ENCODE assay signal across 1 cellular context in the genomic region with DNA sequence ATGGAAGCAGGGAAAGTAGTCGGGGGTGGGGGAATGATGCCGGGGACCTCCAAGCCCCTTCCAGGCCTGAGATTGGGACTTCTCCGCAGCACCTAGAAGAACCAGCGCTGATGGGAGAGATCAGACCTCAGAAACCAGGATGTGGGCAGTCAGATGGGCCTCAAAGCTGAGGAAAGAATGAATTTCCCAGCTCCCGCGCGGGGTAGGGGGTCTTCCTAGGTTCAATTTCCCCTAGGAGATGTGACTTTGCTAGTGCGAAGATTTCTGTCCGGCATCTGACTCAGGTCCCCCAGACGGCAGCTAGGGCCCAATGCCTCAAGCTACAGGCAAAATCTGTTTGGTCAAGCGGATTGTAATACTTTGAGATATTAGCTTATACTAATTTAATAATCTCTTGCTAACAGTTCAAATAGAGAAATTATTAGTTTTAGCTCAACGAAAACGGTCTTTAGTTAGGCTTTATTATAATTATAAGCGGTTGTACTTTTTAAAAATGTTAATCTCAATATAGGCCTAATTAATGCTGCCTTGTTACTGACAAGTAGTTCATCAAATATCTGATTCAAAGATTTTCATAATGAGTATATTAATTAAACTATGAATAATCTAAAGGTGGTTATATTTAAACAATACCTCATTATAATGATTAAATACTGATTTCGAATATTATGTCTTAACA.
TF ChIP-seq lines count a peak whose summit lies in the region.

No MANE protein-coding gene starts in this region.

TF ChIP-seq in GM23338, 12 proteins besides CTCF, POLR2A, EP300 and RAD21 (continued from another document):
- TF ChIP-seq, protein P1, sequence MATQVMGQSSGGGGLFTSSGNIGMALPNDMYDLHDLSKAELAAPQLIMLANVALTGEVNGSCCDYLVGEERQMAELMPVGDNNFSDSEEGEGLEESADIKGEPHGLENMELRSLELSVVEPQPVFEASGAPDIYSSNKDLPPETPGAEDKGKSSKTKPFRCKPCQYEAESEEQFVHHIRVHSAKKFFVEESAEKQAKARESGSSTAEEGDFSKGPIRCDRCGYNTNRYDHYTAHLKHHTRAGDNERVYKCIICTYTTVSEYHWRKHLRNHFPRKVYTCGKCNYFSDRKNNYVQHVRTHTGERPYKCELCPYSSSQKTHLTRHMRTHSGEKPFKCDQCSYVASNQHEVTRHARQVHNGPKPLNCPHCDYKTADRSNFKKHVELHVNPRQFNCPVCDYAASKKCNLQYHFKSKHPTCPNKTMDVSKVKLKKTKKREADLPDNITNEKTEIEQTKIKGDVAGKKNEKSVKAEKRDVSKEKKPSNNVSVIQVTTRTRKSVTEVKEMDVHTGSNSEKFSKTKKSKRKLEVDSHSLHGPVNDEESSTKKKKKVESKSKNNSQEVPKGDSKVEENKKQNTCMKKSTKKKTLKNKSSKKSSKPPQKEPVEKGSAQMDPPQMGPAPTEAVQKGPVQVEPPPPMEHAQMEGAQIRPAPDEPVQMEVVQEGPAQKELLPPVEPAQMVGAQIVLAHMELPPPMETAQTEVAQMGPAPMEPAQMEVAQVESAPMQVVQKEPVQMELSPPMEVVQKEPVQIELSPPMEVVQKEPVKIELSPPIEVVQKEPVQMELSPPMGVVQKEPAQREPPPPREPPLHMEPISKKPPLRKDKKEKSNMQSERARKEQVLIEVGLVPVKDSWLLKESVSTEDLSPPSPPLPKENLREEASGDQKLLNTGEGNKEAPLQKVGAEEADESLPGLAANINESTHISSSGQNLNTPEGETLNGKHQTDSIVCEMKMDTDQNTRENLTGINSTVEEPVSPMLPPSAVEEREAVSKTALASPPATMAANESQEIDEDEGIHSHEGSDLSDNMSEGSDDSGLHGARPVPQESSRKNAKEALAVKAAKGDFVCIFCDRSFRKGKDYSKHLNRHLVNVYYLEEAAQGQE (IDR thresholded peaks at IDR 0.05; ENCODE audit: unreplicated experiment), result no peak
- TF ChIP-seq POLR2AphosphoS5 (IDR thresholded peaks at IDR 0.05; ENCODE audit: low read depth) (no peak), JUNB (IDR thresholded peaks at IDR 0.05; ENCODE audit: unreplicated experiment) (no peak), EZH2phosphoT487 (IDR thresholded peaks at IDR 0.05; ENCODE audit: unreplicated experiment) (peak; percentile 56), NANOG (IDR thresholded peaks at IDR 0.05; ENCODE audit: borderline replicate concordance) (no peak), ZNF331 (CRISPR knock-in tag; IDR thresholded peaks at IDR 0.05; ENCODE audit: low read depth) (no peak), CREB1 (CRISPR knock-in tag; IDR thresholded peaks at IDR 0.05; ENCODE audit: low read depth) (no peak), ZNF114 (CRISPR knock-in tag; IDR thresholded peaks at IDR 0.05) (no peak)
- TF ChIP-seq, protein P2, sequence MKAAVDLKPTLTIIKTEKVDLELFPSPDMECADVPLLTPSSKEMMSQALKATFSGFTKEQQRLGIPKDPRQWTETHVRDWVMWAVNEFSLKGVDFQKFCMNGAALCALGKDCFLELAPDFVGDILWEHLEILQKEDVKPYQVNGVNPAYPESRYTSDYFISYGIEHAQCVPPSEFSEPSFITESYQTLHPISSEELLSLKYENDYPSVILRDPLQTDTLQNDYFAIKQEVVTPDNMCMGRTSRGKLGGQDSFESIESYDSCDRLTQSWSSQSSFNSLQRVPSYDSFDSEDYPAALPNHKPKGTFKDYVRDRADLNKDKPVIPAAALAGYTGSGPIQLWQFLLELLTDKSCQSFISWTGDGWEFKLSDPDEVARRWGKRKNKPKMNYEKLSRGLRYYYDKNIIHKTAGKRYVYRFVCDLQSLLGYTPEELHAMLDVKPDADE (IDR thresholded peaks at IDR 0.05), result no peak
- TF ChIP-seq, protein P3, sequence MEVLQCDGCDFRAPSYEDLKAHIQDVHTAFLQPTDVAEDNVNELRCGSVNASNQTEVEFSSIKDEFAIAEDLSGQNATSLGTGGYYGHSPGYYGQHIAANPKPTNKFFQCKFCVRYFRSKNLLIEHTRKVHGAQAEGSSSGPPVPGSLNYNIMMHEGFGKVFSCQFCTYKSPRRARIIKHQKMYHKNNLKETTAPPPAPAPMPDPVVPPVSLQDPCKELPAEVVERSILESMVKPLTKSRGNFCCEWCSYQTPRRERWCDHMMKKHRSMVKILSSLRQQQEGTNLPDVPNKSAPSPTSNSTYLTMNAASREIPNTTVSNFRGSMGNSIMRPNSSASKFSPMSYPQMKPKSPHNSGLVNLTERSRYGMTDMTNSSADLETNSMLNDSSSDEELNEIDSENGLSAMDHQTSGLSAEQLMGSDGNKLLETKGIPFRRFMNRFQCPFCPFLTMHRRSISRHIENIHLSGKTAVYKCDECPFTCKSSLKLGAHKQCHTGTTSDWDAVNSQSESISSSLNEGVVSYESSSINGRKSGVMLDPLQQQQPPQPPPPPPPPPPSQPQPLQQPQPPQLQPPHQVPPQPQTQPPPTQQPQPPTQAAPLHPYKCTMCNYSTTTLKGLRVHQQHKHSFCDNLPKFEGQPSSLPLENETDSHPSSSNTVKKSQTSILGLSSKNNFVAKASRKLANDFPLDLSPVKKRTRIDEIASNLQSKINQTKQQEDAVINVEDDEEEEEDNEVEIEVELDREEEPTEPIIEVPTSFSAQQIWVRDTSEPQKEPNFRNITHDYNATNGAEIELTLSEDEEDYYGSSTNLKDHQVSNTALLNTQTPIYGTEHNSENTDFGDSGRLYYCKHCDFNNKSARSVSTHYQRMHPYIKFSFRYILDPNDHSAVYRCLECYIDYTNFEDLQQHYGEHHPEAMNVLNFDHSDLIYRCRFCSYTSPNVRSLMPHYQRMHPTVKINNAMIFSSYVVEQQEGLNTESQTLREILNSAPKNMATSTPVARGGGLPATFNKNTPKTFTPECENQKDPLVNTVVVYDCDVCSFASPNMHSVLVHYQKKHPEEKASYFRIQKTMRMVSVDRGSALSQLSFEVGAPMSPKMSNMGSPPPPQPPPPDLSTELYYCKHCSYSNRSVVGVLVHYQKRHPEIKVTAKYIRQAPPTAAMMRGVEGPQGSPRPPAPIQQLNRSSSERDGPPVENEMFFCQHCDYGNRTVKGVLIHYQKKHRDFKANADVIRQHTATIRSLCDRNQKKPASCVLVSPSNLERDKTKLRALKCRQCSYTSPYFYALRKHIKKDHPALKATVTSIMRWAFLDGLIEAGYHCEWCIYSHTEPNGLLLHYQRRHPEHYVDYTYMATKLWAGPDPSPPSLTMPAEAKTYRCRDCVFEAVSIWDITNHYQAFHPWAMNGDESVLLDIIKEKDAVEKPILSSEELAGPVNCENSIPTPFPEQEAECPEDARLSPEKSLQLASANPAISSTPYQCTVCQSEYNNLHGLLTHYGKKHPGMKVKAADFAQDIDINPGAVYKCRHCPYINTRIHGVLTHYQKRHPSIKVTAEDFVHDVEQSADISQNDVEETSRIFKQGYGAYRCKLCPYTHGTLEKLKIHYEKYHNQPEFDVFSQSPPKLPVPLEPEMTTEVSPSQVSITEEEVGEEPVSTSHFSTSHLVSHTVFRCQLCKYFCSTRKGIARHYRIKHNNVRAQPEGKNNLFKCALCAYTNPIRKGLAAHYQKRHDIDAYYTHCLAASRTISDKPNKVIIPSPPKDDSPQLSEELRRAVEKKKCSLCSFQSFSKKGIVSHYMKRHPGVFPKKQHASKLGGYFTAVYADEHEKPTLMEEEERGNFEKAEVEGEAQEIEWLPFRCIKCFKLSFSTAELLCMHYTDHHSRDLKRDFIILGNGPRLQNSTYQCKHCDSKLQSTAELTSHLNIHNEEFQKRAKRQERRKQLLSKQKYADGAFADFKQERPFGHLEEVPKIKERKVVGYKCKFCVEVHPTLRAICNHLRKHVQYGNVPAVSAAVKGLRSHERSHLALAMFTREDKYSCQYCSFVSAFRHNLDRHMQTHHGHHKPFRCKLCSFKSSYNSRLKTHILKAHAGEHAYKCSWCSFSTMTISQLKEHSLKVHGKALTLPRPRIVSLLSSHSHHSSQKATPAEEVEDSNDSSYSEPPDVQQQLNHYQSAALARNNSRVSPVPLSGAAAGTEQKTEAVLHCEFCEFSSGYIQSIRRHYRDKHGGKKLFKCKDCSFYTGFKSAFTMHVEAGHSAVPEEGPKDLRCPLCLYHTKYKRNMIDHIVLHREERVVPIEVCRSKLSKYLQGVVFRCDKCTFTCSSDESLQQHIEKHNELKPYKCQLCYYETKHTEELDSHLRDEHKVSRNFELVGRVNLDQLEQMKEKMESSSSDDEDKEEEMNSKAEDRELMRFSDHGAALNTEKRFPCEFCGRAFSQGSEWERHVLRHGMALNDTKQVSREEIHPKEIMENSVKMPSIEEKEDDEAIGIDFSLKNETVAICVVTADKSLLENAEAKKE (CRISPR knock-in tag; IDR thresholded peaks at IDR 0.05), result no peak
